Comparison of ENCODE assay signal across 8 cellular contexts in the genomic region with DNA sequence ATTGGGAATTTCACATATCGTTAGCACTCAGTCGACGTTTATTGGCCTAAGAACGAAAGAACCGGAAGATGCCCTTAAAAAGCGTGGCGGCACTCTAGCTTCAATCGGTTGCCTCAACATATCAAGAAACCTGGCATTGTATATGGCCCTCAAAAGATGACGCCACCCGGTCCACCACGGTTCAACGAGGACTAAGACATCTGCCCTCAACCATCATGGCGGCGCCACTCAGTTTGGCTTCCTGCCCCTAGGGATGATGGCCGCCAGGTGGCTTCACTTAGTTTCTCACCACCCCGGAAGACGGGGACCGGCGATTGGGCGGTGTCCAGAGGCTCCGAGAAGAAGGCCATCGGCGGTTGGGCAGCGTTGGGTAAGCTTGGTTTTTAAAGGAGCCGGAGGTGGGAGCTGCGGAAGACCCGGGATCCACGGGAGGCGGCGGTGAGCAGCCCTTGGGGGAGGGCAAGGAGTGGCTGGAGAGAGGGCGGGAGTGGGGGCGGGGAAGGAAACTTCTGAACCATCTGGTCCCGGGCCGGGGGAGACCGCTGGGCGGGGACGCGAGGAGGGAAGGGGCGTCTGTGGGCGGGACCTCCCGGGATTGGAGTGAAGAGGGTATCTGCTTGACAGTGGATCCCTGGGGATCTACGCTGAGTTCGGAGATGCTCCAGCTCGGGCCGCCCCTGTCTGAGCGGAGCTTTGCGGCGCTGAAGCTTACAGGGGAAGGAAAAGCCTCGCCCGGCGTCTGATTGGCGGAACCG. TPM values are rescaled to one million over a fixed set of nuclear protein-coding genes. Genes with fewer than 3 reads are reported as not detected.
DNase-seq lines count a peak whose midpoint lies in the region; ATAC-seq, FAIRE-seq and TF ChIP-seq lines count a peak whose summit lies in the region.

TSS of gene PRR14 (plus strand) at position 592 of the 755 bp plus-strand sequence. CDS start 686 bp downstream, outside the sequence.

- peak; percentile 91 for DNase-seq in GM12892 (ENCODE audit: insufficient read length)
- peak; percentile 99 for DNase-seq in NCI-H146 treated with DMSO at 0.1 percent for 48 hours (lab: John Stamatoyannopoulos, UW; ENCODE audit: unreplicated experiment)
- peak; percentile 99 for DNase-seq in amniotic epithelial cell (ENCODE audit: low read depth)
- peak; percentile 100 for DNase-seq in heart left ventricle
- peak; percentile 100 for DNase-seq in pons (ENCODE audit: low spot score)
- peak; percentile 98 for DNase-seq in type B pancreatic cell (ENCODE audit: extremely low spot score, unreplicated experiment)

- H3K27ac ChIP-seq in heart left ventricle = peak within 1 kb of the TSS; percentile 69 to 99 (median 95)

- WGBS in heart left ventricle, 4 donors = 1 to 2% (median 1%) methylated on average over 49 to 53 of the region's 53 CpGs

- H3K36me3 Mint-ChIP-seq in type B pancreatic cell = no peaks in the 10 kb centered on the region

- peak within 1 kb of the TSS; percentile 99 for H3K4me3 Mint-ChIP-seq in type B pancreatic cell

- TF ChIP-seq POLR2A in GM12892 (IDR thresholded peaks at IDR 0.05; ENCODE audit: low read depth, low read length) = peak; percentile 50; the same call in 1 of the 2 replicates
- TF ChIP-seq POLR2A in heart left ventricle (IDR thresholded peaks at IDR 0.05) = peak in 1 of 2 donors; percentile 32

- peaks cover 11% of the 10 kb centered on the region for H3K4me1 Mint-ChIP-seq in type B pancreatic cell (ENCODE audit: unreplicated experiment)

- FAIRE-seq in GM12892 (lab: Jason Lieb, UNC) = peak; percentile 98

- H3K27me3 ChIP-seq in heart left ventricle = no peaks in the 10 kb centered on the region

- H3K9me3 ChIP-seq in heart left ventricle = no peaks in the 10 kb centered on the region

- H3K4me3 ChIP-seq in heart left ventricle = peak within 1 kb of the TSS; percentile 60 to 93 (median 76)

- H3K36me3 ChIP-seq in heart left ventricle = peaks cover 0 to 34% (median 30%) of the 10 kb centered on the region in 9 donors

- peaks cover 0 to 26% (median 14%) of the 10 kb centered on the region in 12 donors for H3K4me1 ChIP-seq in heart left ventricle

- intact Hi-C loops in T-helper 1 cell treated with Interleukin-12 subunit alpha and Interleukin-12 subunit beta and Interleukin-4 antibody, amounts not matched to agents 30 ng/mL and 1 ng/mL, for 36 hours (cut with micrococcal nuclease) = loop anchor here (1.0 to 10.0 kb wide), 20 partner anchors 8 to 1224 kb away; partner anchors contain the start of genes CFAP119, DCTPP1, FBRS and RNF40
- intact Hi-C loops in heart left ventricle (cut with DNase I) = loop anchor here in 4 of 10 donors (1.0 to 10.0 kb wide), 7 partner anchors 8 to 126 kb away; partner anchors contain the start of genes FBRS (in 1 of the 4), SRCAP (in 1 of the 4), ZNF688 (in 1 of the 4) and ZNF764 (in 1 of the 4)

- no peaks in the 10 kb centered on the region for H3K9me3 Mint-ChIP-seq in type B pancreatic cell

- H3K27ac Mint-ChIP-seq in type B pancreatic cell = peak within 1 kb of the TSS; percentile 91

- peak; percentile 60 for ATAC-seq in HG02870 (IDR thresholded peaks at IDR 0.05; ENCODE audit: unreplicated experiment)
- peak; percentile 92 to 95 (median 93) for ATAC-seq in heart left ventricle

- TF ChIP-seq CTCF in heart left ventricle (IDR thresholded peaks at IDR 0.05) (peak in 10 of 12 donors; percentile 19 to 54 (median 34)), type B pancreatic cell (conservative IDR thresholded peaks at IDR 0.05) (peak; percentile 38)

- H3K27me3 Mint-ChIP-seq in type B pancreatic cell = no peaks in the 10 kb centered on the region

RNA-seq across cellular contexts. Expression of gene PRR14, which starts in this region (rescaled TPM):
- 18.2 TPM for polyA plus RNA-seq in GM12892 (2012; ENCODE audit: missing spikeins)
- total RNA-seq in T-helper 1 cell treated with Interleukin-12 subunit alpha and Interleukin-12 subunit beta and Interleukin-4 antibody, amounts not matched to agents 30 ng/mL and 1 ng/mL, for 36 hours = 90.0 and 91.6 TPM in 2 replicates
- total RNA-seq in heart left ventricle = 10 to 100 TPM; 12.3 to 26.6 (median 20.2) TPM
- polyA plus RNA-seq in heart left ventricle = 10 to 100 TPM; 22.9 to 25.0 TPM
- total RNA-seq in type B pancreatic cell (ENCODE audit: low replicate concordance) = 41.1 and 45.0 TPM in 2 replicates

Comparison
In these comparisons a context has a peak if more than half of its experiments do, and no peak if none do; other contexts are left out.
1. Peak in every context shown above with its lines: DNase-seq, ATAC-seq, H3K4me3 ChIP-seq and H3K27ac ChIP-seq.